Comparison of ENCODE assay signal across 2 cellular contexts in the genomic region with DNA sequence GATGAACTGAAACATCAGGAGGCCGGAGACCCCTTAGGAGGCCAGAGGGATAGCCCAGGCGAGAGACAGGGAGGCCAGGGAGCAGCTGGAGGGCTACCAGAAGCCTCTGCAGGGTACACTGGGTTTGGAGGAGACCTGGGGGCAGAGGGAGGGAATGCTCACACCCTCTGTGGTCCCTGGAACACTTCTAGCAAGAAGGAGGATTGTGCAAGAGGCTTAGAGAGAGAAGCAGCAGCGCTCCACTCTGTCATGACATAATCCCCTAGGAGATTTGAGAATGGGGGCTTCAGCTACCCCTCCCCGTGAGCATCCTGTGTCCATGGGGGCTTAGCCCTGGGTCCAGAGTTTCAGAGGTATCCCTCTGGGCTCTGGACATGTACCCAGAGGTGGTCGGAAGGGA.
TF ChIP-seq lines count a peak whose summit lies in the region.

No MANE protein-coding gene starts in this region.

TF ChIP-seq in HepG2, 621 proteins besides CTCF, POLR2A, EP300 and RAD21:
- TF ChIP-seq, protein P1, sequence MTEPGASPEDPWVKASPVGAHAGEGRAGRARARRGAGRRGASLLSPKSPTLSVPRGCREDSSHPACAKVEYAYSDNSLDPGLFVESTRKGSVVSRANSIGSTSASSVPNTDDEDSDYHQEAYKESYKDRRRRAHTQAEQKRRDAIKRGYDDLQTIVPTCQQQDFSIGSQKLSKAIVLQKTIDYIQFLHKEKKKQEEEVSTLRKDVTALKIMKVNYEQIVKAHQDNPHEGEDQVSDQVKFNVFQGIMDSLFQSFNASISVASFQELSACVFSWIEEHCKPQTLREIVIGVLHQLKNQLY (CRISPR knock-in tag; IDR thresholded peaks at IDR 0.05) = no peak
- TF ChIP-seq CEBPB (IDR thresholded peaks at IDR 0.05; ENCODE audit: borderline replicate concordance, low read depth, low read length) (peak; percentile 71), ZNF354B (CRISPR knock-in tag; IDR thresholded peaks at IDR 0.05) (no peak), NFATC3 (CRISPR knock-in tag; IDR thresholded peaks at IDR 0.05) (no peak)
- TF ChIP-seq, protein P2, sequence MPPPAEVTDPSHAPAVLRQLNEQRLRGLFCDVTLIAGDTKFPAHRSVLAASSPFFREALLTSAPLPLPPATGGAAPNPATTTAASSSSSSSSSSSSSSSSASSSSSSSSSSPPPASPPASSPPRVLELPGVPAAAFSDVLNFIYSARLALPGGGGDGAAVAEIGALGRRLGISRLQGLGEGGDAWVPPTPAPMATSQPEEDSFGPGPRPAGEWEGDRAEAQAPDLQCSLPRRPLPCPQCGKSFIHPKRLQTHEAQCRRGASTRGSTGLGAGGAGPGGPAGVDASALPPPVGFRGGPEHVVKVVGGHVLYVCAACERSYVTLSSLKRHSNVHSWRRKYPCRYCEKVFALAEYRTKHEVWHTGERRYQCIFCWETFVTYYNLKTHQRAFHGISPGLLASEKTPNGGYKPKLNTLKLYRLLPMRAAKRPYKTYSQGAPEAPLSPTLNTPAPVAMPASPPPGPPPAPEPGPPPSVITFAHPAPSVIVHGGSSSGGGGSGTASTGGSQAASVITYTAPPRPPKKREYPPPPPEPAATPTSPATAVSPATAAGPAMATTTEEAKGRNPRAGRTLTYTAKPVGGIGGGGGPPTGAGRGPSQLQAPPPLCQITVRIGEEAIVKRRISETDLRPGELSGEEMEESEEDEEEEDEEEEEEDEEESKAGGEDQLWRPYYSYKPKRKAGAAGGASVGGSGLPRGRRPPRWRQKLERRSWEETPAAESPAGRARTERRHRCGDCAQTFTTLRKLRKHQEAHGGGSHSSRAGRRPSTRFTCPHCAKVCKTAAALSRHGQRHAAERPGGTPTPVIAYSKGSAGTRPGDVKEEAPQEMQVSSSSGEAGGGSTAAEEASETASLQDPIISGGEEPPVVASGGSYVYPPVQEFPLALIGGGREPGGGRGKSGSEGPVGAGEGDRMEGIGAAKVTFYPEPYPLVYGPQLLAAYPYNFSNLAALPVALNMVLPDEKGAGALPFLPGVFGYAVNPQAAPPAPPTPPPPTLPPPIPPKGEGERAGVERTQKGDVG (CRISPR knock-in tag; IDR thresholded peaks at IDR 0.05; ENCODE audit: borderline replicate concordance) = no peak

TF ChIP-seq in K562, 482 proteins besides CTCF, POLR2A, EP300 and RAD21:
- TF ChIP-seq TOE1 (IDR thresholded peaks at IDR 0.05; ENCODE audit: borderline replicate concordance) (no peak), TOE1 (CRISPR knock-in tag; IDR thresholded peaks at IDR 0.05; ENCODE audit: borderline replicate concordance, low read depth) (no peak), CEBPB (tag; IDR thresholded peaks at IDR 0.05) (0 out of 2 replicates have a peak, but pooled peaks have one; percentile 36), CEBPG (CRISPR knock-in tag; IDR thresholded peaks at IDR 0.05) (no peak), CEBPG (tag; conservative IDR thresholded peaks at IDR 0.05 in 1 of 2, IDR thresholded peaks at IDR 0.05 in 1 of 2) (0 out of 4 replicates have a peak, but pooled peaks of 1 of the 2 experiments have one; percentile 14)
- TF ChIP-seq, protein P3, sequence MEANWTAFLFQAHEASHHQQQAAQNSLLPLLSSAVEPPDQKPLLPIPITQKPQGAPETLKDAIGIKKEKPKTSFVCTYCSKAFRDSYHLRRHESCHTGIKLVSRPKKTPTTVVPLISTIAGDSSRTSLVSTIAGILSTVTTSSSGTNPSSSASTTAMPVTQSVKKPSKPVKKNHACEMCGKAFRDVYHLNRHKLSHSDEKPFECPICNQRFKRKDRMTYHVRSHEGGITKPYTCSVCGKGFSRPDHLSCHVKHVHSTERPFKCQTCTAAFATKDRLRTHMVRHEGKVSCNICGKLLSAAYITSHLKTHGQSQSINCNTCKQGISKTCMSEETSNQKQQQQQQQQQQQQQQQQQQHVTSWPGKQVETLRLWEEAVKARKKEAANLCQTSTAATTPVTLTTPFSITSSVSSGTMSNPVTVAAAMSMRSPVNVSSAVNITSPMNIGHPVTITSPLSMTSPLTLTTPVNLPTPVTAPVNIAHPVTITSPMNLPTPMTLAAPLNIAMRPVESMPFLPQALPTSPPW (CRISPR knock-in tag; IDR thresholded peaks at IDR 0.05) = no peak
